In genomic region chr2:82857952-82858351, GRCh38 we compare ENCODE assay signal across 8 cellular contexts.
"Had no signal": no experiment of that assay in that cellular context is flagged by ENCODE, and none has a peak within 500 bp of the region (broad histone marks: within the 10 kb centered on the region; RNA-seq: fewer than 3 reads in every experiment).

No MANE protein-coding gene starts in this region.

- H3K4me1 ChIP-seq: HAP-1 had no signal

- H3K4me3 Mint-ChIP-seq: HFFc6, IgD-negative memory B cell had no signal

- H3K9me3 Mint-ChIP-seq: HFFc6 had no signal

- DNase-seq: GOT3, H7, HFFc6 had no signal

- H3K4me3 ChIP-seq: HAP-1 had no signal

- H3K27ac Mint-ChIP-seq: HFFc6, IgD-negative memory B cell had no signal

- H3K27me3 Mint-ChIP-seq: IgD-negative memory B cell had no signal

- H3K9me3 ChIP-seq: HAP-1 had no signal

- ATAC-seq: HCT116, HepG2 had no signal

- H3K36me3 Mint-ChIP-seq: IgD-negative memory B cell had no signal

- H3K36me3 ChIP-seq: HAP-1 had no signal

- H3K27ac ChIP-seq: HL-60 had no signal
